ENCODE assay signal across 27 cellular contexts in genomic region chr18:60883594-60883993, GRCh38.
DNase-seq lines count a peak whose midpoint lies in the region; ATAC-seq, FAIRE-seq and TF ChIP-seq lines count a peak whose summit lies in the region.
"Had no signal": no experiment of that assay in that cellular context is flagged by ENCODE, and none has a peak within 500 bp of the region (broad histone marks: within the 10 kb centered on the region; RNA-seq: fewer than 3 reads in every experiment).

No MANE protein-coding gene starts in this region.

- H3F3A ChIP-seq in GM23248 (ENCODE audit: insufficient read depth), result no peaks in the 10 kb centered on the region

- H3K4me1 ChIP-seq in foreskin keratinocyte, result peaks cover 11% of the 10 kb centered on the region
- H3K4me1 ChIP-seq in GM23248 (ENCODE audit: insufficient read depth), result no peaks in the 10 kb centered on the region
- H3K4me1 ChIP-seq: BE2C, BLaER1 had no signal

- no peak for FAIRE-seq in bronchial epithelial cell (lab: Jason Lieb, UNC)
- FAIRE-seq: A204.1, G401.6, GM12891, GM19239 had no signal

- 63 to 72% methylated on average over 2 of the region's 2 CpGs for WGBS in GM23248 (ENCODE audit: low coverage in 1 of 2, low lambda C conversion rate in 2 of 2, missing lambda C conversion rate in 2 of 2), 2 experiments

- H3K9ac ChIP-seq in GM23248, result no peak overlapping the region
- H3K9ac ChIP-seq: BLaER1 had no signal

- no peak overlapping the region for H3K27ac Mint-ChIP-seq in activated T-helper 1 cell treated with anti-CD3 and anti-CD28 coated beads, Interleukin-12 subunit alpha, Interleukin-12 subunit beta, Interleukin-2, Interleukin-4 antibody, amounts not matched to agents 30 ng/mL and 10 ng/mL and 1 ng/mL, durations not matched to agents 14 hours and 24 hours and 36 hours
- H3K27ac Mint-ChIP-seq: CD14-positive monocyte; CD4-positive, alpha-beta memory T cell; CD4-positive, CD25-positive, alpha-beta regulatory T cell; CD8-positive, alpha-beta memory T cell had no signal

- TF ChIP-seq CTCF in bronchial epithelial cell (IDR thresholded peaks at IDR 0.05; ENCODE audit: insufficient read depth, low read length, severe bottlenecking) (no peak), foreskin keratinocyte (conservative IDR thresholded peaks at IDR 0.05) (no peak), GM20000 (IDR thresholded peaks at IDR 0.05; ENCODE audit: extremely low read depth, missing control alignments) (no peak)

- H3K79me2 ChIP-seq in GM23248 (ENCODE audit: insufficient read depth), result no peaks in the 10 kb centered on the region

- no peaks in the 10 kb centered on the region for H3K27me3 Mint-ChIP-seq in activated T-helper 1 cell treated with anti-CD3 and anti-CD28 coated beads, Interleukin-12 subunit alpha, Interleukin-12 subunit beta, Interleukin-2, Interleukin-4 antibody, amounts not matched to agents 30 ng/mL and 10 ng/mL and 1 ng/mL, durations not matched to agents 14 hours and 24 hours and 36 hours (ENCODE audit: insufficient read depth)
- H3K27me3 Mint-ChIP-seq: CD4-positive, alpha-beta memory T cell; CD4-positive, CD25-positive, alpha-beta regulatory T cell; CD8-positive, alpha-beta memory T cell had no signal

- H3K27ac ChIP-seq in epithelial cell of prostate, result peak overlapping the region; percentile 52
- H3K27ac ChIP-seq in foreskin keratinocyte, result no peak overlapping the region
- no peak overlapping the region for H3K27ac ChIP-seq in GM23248
- H3K27ac ChIP-seq: BLaER1 had no signal

- no peak overlapping the region for H3K4me3 Mint-ChIP-seq in activated T-helper 1 cell treated with anti-CD3 and anti-CD28 coated beads, Interleukin-12 subunit alpha, Interleukin-12 subunit beta, Interleukin-2, Interleukin-4 antibody, amounts not matched to agents 30 ng/mL and 10 ng/mL and 1 ng/mL, durations not matched to agents 14 hours and 24 hours and 36 hours
- H3K4me3 Mint-ChIP-seq: CD14-positive monocyte; CD4-positive, alpha-beta memory T cell; CD4-positive, CD25-positive, alpha-beta regulatory T cell; CD8-positive, alpha-beta memory T cell had no signal

- H3K9me3 ChIP-seq in GM23248 (ENCODE audit: low read depth), result no peaks in the 10 kb centered on the region
- H3K9me3 ChIP-seq: BE2C, BLaER1 had no signal

- H3K4me1 Mint-ChIP-seq in activated T-helper 1 cell treated with anti-CD3 and anti-CD28 coated beads, Interleukin-12 subunit alpha, Interleukin-12 subunit beta, Interleukin-2, Interleukin-4 antibody, amounts not matched to agents 30 ng/mL and 10 ng/mL and 1 ng/mL, durations not matched to agents 14 hours and 24 hours and 36 hours (ENCODE audit: low read depth), result no peaks in the 10 kb centered on the region
- H3K4me1 Mint-ChIP-seq: CD14-positive monocyte; CD4-positive, alpha-beta memory T cell; CD4-positive, CD25-positive, alpha-beta regulatory T cell; CD8-positive, alpha-beta memory T cell had no signal

- intact Hi-C loops in activated T-helper 1 cell treated with anti-CD3 and anti-CD28 coated beads, Interleukin-12 subunit alpha, Interleukin-12 subunit beta, Interleukin-2, Interleukin-4 antibody, amounts not matched to agents 30 ng/mL and 10 ng/mL and 1 ng/mL, durations not matched to agents 14 hours and 24 hours and 36 hours (cut with micrococcal nuclease), result no loop called here

- no peaks in the 10 kb centered on the region for H3K27me3 ChIP-seq in bronchial epithelial cell (ENCODE audit: control insufficient read depth, insufficient read depth, low read length)
- no peaks in the 10 kb centered on the region for H3K27me3 ChIP-seq in foreskin keratinocyte
- no peaks in the 10 kb centered on the region for H3K27me3 ChIP-seq in GM23248 (replicated peaks; ENCODE audit: insufficient read depth)
- H3K27me3 ChIP-seq: BE2C, BLaER1 had no signal

- peaks cover 4% of the 10 kb centered on the region for H3K9me3 Mint-ChIP-seq in activated T-helper 1 cell treated with anti-CD3 and anti-CD28 coated beads, Interleukin-12 subunit alpha, Interleukin-12 subunit beta, Interleukin-2, Interleukin-4 antibody, amounts not matched to agents 30 ng/mL and 10 ng/mL and 1 ng/mL, durations not matched to agents 14 hours and 24 hours and 36 hours

- H3K4me3 ChIP-seq in bronchial epithelial cell (ENCODE audit: low read depth, low read length) (no peak overlapping the region), GM23248 (no peak overlapping the region)
- H3K4me3 ChIP-seq: BLaER1 had no signal

- in situ Hi-C loops in GM23248 (cut with MboI), result no loop called here

- no peaks in the 10 kb centered on the region for H3K9me2 ChIP-seq in GM23248 (ENCODE audit: insufficient read depth)

- peak; percentile 45 for DNase-seq in bronchial epithelial cell (ENCODE audit: low read depth)
- no peak for DNase-seq in epithelial cell of prostate (ENCODE audit: low read depth, low spot score)
- DNase-seq in foreskin keratinocyte, result peak in 1 of 2 donors; percentile 60
- no peak for DNase-seq in activated T-helper 1 cell treated with anti-CD3 and anti-CD28 coated beads, Interleukin-12 subunit alpha, Interleukin-12 subunit beta, Interleukin-2, Interleukin-4 antibody, amounts not matched to agents 30 ng/mL and 10 ng/mL and 1 ng/mL, durations not matched to agents 14 hours and 24 hours and 36 hours (ENCODE audit: low spot score)
- DNase-seq in GM23248, result no peak
- DNase-seq in GM20000 (ENCODE audit: low spot score), result no peak
- DNase-seq: 8988T; ACHN; BE2C; C1 segment of cervical spinal cord; CD4-positive, alpha-beta memory T cell; CD4-positive, CD25-positive, alpha-beta regulatory T cell; CD8-positive, alpha-beta memory T cell; COR-L47; DMS 273 treated with DMSO at 0.1 percent for 48 hours; DMS153; DMS53; DMS79; DND-41; EL; GF-D8 had no signal

- no peaks in the 10 kb centered on the region for H4K20me1 ChIP-seq in GM23248 (ENCODE audit: insufficient read depth)
- H4K20me1 ChIP-seq: BLaER1 had no signal

- peak; percentile 86 for ATAC-seq in foreskin keratinocyte

- H3K4me2 ChIP-seq in GM23248 (ENCODE audit: unreplicated experiment), result no peak overlapping the region
- H3K4me2 ChIP-seq: BLaER1 had no signal

- no peak overlapping the region for H2AFZ ChIP-seq in GM23248

- no peaks in the 10 kb centered on the region for H3K36me3 ChIP-seq in bronchial epithelial cell (ENCODE audit: control insufficient read depth, insufficient read depth, low read length)
- H3K36me3 ChIP-seq in GM23248 (ENCODE audit: low read depth), result no peaks in the 10 kb centered on the region
- H3K36me3 ChIP-seq: BE2C, BLaER1 had no signal

- H3K36me3 Mint-ChIP-seq in activated T-helper 1 cell treated with anti-CD3 and anti-CD28 coated beads, Interleukin-12 subunit alpha, Interleukin-12 subunit beta, Interleukin-2, Interleukin-4 antibody, amounts not matched to agents 30 ng/mL and 10 ng/mL and 1 ng/mL, durations not matched to agents 14 hours and 24 hours and 36 hours (ENCODE audit: low read depth), result no peaks in the 10 kb centered on the region
- H3K36me3 Mint-ChIP-seq: CD14-positive monocyte; CD4-positive, alpha-beta memory T cell; CD4-positive, CD25-positive, alpha-beta regulatory T cell; CD8-positive, alpha-beta memory T cell had no signal
